ENCODE assay signal across 11 cellular contexts in genomic region chr1:175600721-175601440, GRCh38.
DNase-seq lines count a peak whose midpoint lies in the region; ATAC-seq and TF ChIP-seq lines count a peak whose summit lies in the region.
"Had no signal": no experiment of that assay in that cellular context is flagged by ENCODE, and none has a peak within 500 bp of the region (broad histone marks: within the 10 kb centered on the region; RNA-seq: fewer than 3 reads in every experiment).

No MANE protein-coding gene starts in this region.

- no peak for TF ChIP-seq CTCF in CD14-positive monocyte (IDR thresholded peaks at IDR 0.05)

- intact Hi-C loops in CD14-positive monocyte (cut with micrococcal nuclease) = no loop called here

- H3K27me3 Mint-ChIP-seq in IgD-negative memory B cell = peaks cover 1% of the 10 kb centered on the region
- peaks cover 3 to 8% (median 3%) of the 10 kb centered on the region in 3 donors for H3K27me3 Mint-ChIP-seq in immature natural killer cell (ENCODE audit: low read depth in 3 of 3)
- peaks cover 20 to 30% (median 23%) of the 10 kb centered on the region in 3 donors for H3K27me3 Mint-ChIP-seq in CD14-positive monocyte (ENCODE audit: low read depth in 3 of 3)
- peaks cover 50% of the 10 kb centered on the region for H3K27me3 Mint-ChIP-seq in activated T-cell treated with anti-CD3 and anti-CD28 coated beads, Interleukin-2, amount 50 U/mL, for 24 hours

- H3K9me3 Mint-ChIP-seq in IgD-negative memory B cell = no peaks in the 10 kb centered on the region
- H3K9me3 Mint-ChIP-seq in immature natural killer cell = no peaks in the 10 kb centered on the region
- peaks cover 0 to 4% (median 2%) of the 10 kb centered on the region in 7 donors for H3K9me3 Mint-ChIP-seq in CD14-positive monocyte
- H3K9me3 Mint-ChIP-seq in activated T-cell treated with anti-CD3 and anti-CD28 coated beads, Interleukin-2, amount 50 U/mL, for 24 hours = no peaks in the 10 kb centered on the region
- H3K9me3 Mint-ChIP-seq: neural progenitor cell had no signal

- H3K27ac Mint-ChIP-seq in IgD-negative memory B cell = peak overlapping the region; percentile 99 to 100 (median 99)
- H3K27ac Mint-ChIP-seq in immature natural killer cell = peak overlapping the region; percentile 44 to 82 (median 80)
- H3K27ac Mint-ChIP-seq in CD14-positive monocyte = no peak overlapping the region
- H3K27ac Mint-ChIP-seq in activated T-cell treated with anti-CD3 and anti-CD28 coated beads, Interleukin-2, amount 50 U/mL, for 24 hours = no peak overlapping the region
- H3K27ac Mint-ChIP-seq: neural progenitor cell had no signal

- H3K4me3 Mint-ChIP-seq in IgD-negative memory B cell = peak overlapping the region; percentile 87 to 95 (median 94)
- peak overlapping the region; percentile 75 to 83 (median 81) for H3K4me3 Mint-ChIP-seq in immature natural killer cell
- H3K4me3 Mint-ChIP-seq in CD14-positive monocyte = no peak overlapping the region
- no peak overlapping the region for H3K4me3 Mint-ChIP-seq in activated T-cell treated with anti-CD3 and anti-CD28 coated beads, Interleukin-2, amount 50 U/mL, for 24 hours
- H3K4me3 Mint-ChIP-seq: neural progenitor cell had no signal

- in situ Hi-C loops in G401 (cut with HindIII; ENCODE audit: low sequenced_read_pairs) = no loop called here

- peaks cover 5% of the 10 kb centered on the region for H3K36me3 Mint-ChIP-seq in IgD-negative memory B cell
- H3K36me3 Mint-ChIP-seq in immature natural killer cell = no peaks in the 10 kb centered on the region
- no peaks in the 10 kb centered on the region for H3K36me3 Mint-ChIP-seq in CD14-positive monocyte
- H3K36me3 Mint-ChIP-seq in activated T-cell treated with anti-CD3 and anti-CD28 coated beads, Interleukin-2, amount 50 U/mL, for 24 hours (ENCODE audit: low read depth) = no peaks in the 10 kb centered on the region
- H3K36me3 Mint-ChIP-seq: neural progenitor cell had no signal

- H3K4me1 Mint-ChIP-seq in IgD-negative memory B cell (peaks cover 45 to 66% (median 51%) of the 10 kb centered on the region in 3 donors), immature natural killer cell (peaks cover 40 to 52% of the 10 kb centered on the region in 2 donors), CD14-positive monocyte (peaks cover 10% of the 10 kb centered on the region)
- H3K4me1 Mint-ChIP-seq in activated T-cell treated with anti-CD3 and anti-CD28 coated beads, Interleukin-2, amount 50 U/mL, for 24 hours (ENCODE audit: low read depth) = peaks cover 5% of the 10 kb centered on the region

- DNase-seq in immature natural killer cell (peak; percentile 28 to 44 (median 44)), CD14-positive monocyte (ENCODE audit: low spot score) (no peak), G401 (ENCODE audit: low spot score) (no peak)
- no peak for DNase-seq in activated T-cell treated with anti-CD3 and anti-CD28 coated beads, Interleukin-2, amount 50 U/mL, for 24 hours
- DNase-seq in stimulated activated naive CD4-positive, alpha-beta T cell treated with Interleukin-2 at 50 U/mL for 16 hours (lab: John Stamatoyannopoulos, UW) = no peak
- DNase-seq: foreskin keratinocyte, NCI-H187 had no signal

- ATAC-seq in GM19023 (IDR thresholded peaks at IDR 0.05; ENCODE audit: unreplicated experiment) = peak; percentile 70
- peak; percentile 83 for ATAC-seq in HG02678 (IDR thresholded peaks at IDR 0.05; ENCODE audit: unreplicated experiment)
- ATAC-seq: foreskin keratinocyte had no signal

Comparison
In these comparisons a context has a peak if more than half of its experiments do, and no peak if none do; other contexts are left out.
1. H3K27ac Mint-ChIP-seq: peak in IgD-negative memory B cell (3 of 3) and immature natural killer cell (6 of 6); none in CD14-positive monocyte (0 of 7) and activated T-cell treated with anti-CD3 and anti-CD28 coated beads, Interleukin-2, amount 50 U/mL, for 24 hours (single experiment).
2. H3K4me3 Mint-ChIP-seq: peak in IgD-negative memory B cell (4 of 4) and immature natural killer cell (5 of 5); none in CD14-positive monocyte (0 of 2) and activated T-cell treated with anti-CD3 and anti-CD28 coated beads, Interleukin-2, amount 50 U/mL, for 24 hours (single experiment).
3. DNase-seq: peak in immature natural killer cell (3 of 3); none in CD14-positive monocyte (single experiment), activated T-cell treated with anti-CD3 and anti-CD28 coated beads, Interleukin-2, amount 50 U/mL, for 24 hours (single experiment), stimulated activated naive CD4-positive, alpha-beta T cell treated with Interleukin-2 at 50 U/mL for 16 hours (single experiment) and G401 (single experiment).